Comparison of ENCODE assay signal across 18 cellular contexts in genomic region chr10:15726042-15726441, GRCh38. TPM values are rescaled to one million over a fixed set of nuclear protein-coding genes. Genes with fewer than 3 reads are reported as not detected.
"Had no signal": no experiment of that assay in that cellular context is flagged by ENCODE, and none has a peak within 500 bp of the region (broad histone marks: within the 10 kb centered on the region; RNA-seq: fewer than 3 reads in every experiment).

No MANE protein-coding gene starts in this region.

- H3K4me3 Mint-ChIP-seq: naive thymus-derived CD4-positive, alpha-beta T cell; neural progenitor cell had no signal

- H3K4me1 Mint-ChIP-seq: naive thymus-derived CD4-positive, alpha-beta T cell had no signal

- H3K27me3 ChIP-seq: ovary, right atrium auricular region, thyroid gland, upper lobe of left lung, uterus had no signal

- FAIRE-seq: small intestine had no signal

- H3K4me3 ChIP-seq: dorsolateral prefrontal cortex, gastrocnemius medialis, heart right ventricle, neural progenitor cell, ovary, right atrium auricular region, thyroid gland, upper lobe of left lung, uterus had no signal

- ATAC-seq: esophagus mucosa; gastrocnemius medialis; naive thymus-derived CD4-positive, alpha-beta T cell had no signal

- H3K4me1 ChIP-seq: gastrocnemius medialis, heart right ventricle, neural progenitor cell, right atrium auricular region, thyroid gland, uterus had no signal

- H3K36me3 Mint-ChIP-seq: naive thymus-derived CD4-positive, alpha-beta T cell; neural progenitor cell had no signal

- H3K27ac Mint-ChIP-seq: naive thymus-derived CD4-positive, alpha-beta T cell; neural progenitor cell had no signal

- H3K4me2 ChIP-seq: neural progenitor cell had no signal

- DNase-seq: cortex of kidney; effector CD8-positive, alpha-beta T cell; gastrocnemius medialis; heart right ventricle; naive thymus-derived CD4-positive, alpha-beta T cell; stimulated activated CD4-positive, alpha-beta T cell treated with anti-CD3 and anti-CD28 coated beads, Interleukin-12 subunit alpha, Interleukin-12 subunit beta, amount 100 ng/mL, for 4 hours; stimulated activated naive CD4-positive, alpha-beta T cell; thyroid gland; upper lobe of left lung had no signal

- H3K9ac ChIP-seq: neural progenitor cell had no signal

- H3K27ac ChIP-seq: dorsolateral prefrontal cortex, gastrocnemius medialis, heart right ventricle, neural progenitor cell, ovary, right atrium auricular region, thyroid gland, upper lobe of left lung, uterus had no signal

- H3K36me3 ChIP-seq: gastrocnemius medialis, heart right ventricle, neural progenitor cell, ovary, right atrium auricular region, thyroid gland, upper lobe of left lung, uterus had no signal

- H3K9me3 ChIP-seq: gastrocnemius medialis, ovary, thyroid gland, upper lobe of left lung, uterus had no signal

- H2AFZ ChIP-seq: neural progenitor cell had no signal

RNA-seq across cellular contexts. Expression of gene ITGA8, which starts 6.3 kb away (rescaled TPM):
- total RNA-seq: mononuclear cell; naive thymus-derived CD4-positive, alpha-beta T cell had no signal
- polyA plus RNA-seq: mammary epithelial cell; naive thymus-derived CD4-positive, alpha-beta T cell had no signal
